ENCODE assay signal across 9 cellular contexts in genomic region chr15:33171202-33171601, GRCh38. TPM values are rescaled to one million over a fixed set of nuclear protein-coding genes. Genes with fewer than 3 reads are reported as not detected.
"Had no signal": no experiment of that assay in that cellular context is flagged by ENCODE, and none has a peak within 500 bp of the region (broad histone marks: within the 10 kb centered on the region; RNA-seq: fewer than 3 reads in every experiment).

No MANE protein-coding gene starts in this region.

- H3K27ac ChIP-seq: HL-60, KMS-11 had no signal

- H3K4me2 ChIP-seq: KMS-11 had no signal

- DNase-seq: IMR-90, KBM-7, KG1 had no signal

- FAIRE-seq: HepG2, HTR-8/SVneo, K562 had no signal

- H3K9ac ChIP-seq: KMS-11 had no signal

- H3K4me3 ChIP-seq: K562 had no signal

RNA-seq across cellular contexts. Expression of gene FMN1, which starts 23.3 kb away (rescaled TPM):
- polyA plus RNA-seq: IgD-negative memory B cell had no signal
